ENCODE assay signal across 11 cellular contexts in the genomic region with DNA sequence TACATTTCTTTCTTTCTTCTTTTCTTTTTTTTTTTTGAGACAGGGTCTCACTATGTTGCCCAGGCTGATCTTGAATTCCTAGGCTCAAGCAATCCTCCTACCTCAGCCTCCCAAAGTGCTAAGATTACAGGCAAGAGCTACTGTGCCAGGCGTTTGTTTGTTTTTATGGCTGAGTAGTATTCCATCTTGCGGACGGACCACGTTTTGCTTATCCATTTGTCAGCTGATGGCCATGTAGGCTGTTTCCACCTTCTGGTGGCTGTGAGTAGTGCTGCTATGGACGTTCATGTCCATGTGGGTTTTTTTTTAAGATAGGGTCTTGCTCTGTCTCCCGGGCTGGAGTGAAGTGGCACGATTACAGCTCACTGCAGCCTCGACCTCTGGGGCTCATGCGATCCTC. TPM values are rescaled to one million over a fixed set of nuclear protein-coding genes. Genes with fewer than 3 reads are reported as not detected.
DNase-seq lines count a peak whose midpoint lies in the region; ATAC-seq, FAIRE-seq and TF ChIP-seq lines count a peak whose summit lies in the region.
"Had no signal": no experiment of that assay in that cellular context is flagged by ENCODE, and none has a peak within 500 bp of the region (broad histone marks: within the 10 kb centered on the region; RNA-seq: fewer than 3 reads in every experiment).

No MANE protein-coding gene starts in this region.

- no peaks in the 10 kb centered on the region for H3K4me1 Mint-ChIP-seq in mesothelial cell of epicardium

- H3K36me3 ChIP-seq in DOHH2 (ENCODE audit: control insufficient read depth, low read length) (peaks cover 93% of the 10 kb centered on the region), kidney (ENCODE audit: control insufficient read depth in 1 of 2, insufficient read depth in 2 of 2, low read length in 2 of 2) (peaks cover 5 to 7% of the 10 kb centered on the region in 2 donors)

- H3K9me3 ChIP-seq in DOHH2 (ENCODE audit: control insufficient read depth, insufficient read depth, low read length) (no peaks in the 10 kb centered on the region), kidney (ENCODE audit: control insufficient read depth in 1 of 2, low read length in 2 of 2) (no peaks in the 10 kb centered on the region)
- H3K9me3 ChIP-seq: gastroesophageal sphincter had no signal

- H3K79me2 ChIP-seq in DOHH2 (ENCODE audit: control insufficient read depth, low read length), result peaks cover 39% of the 10 kb centered on the region

- H3K4me3 Mint-ChIP-seq in mesothelial cell of epicardium, result no peak overlapping the region

- peaks cover 35% of the 10 kb centered on the region for H3F3A ChIP-seq in DOHH2 (ENCODE audit: control insufficient read depth, insufficient read depth)

- H3K9ac ChIP-seq in kidney (ENCODE audit: low read length in 2 of 2), result no peak overlapping the region

- H3K27ac ChIP-seq in DOHH2 (ENCODE audit: low read depth, low read length) (peak overlapping the region; percentile 99), kidney (ENCODE audit: low read depth in 2 of 2, low read length in 2 of 2) (no peak overlapping the region)
- H3K27ac ChIP-seq: gastroesophageal sphincter had no signal

- H3K9me3 Mint-ChIP-seq in mesothelial cell of epicardium, result no peaks in the 10 kb centered on the region

- H3K36me3 Mint-ChIP-seq in mesothelial cell of epicardium, result peaks cover 9% of the 10 kb centered on the region

- no peaks in the 10 kb centered on the region for H3K27me3 ChIP-seq in DOHH2 (ENCODE audit: control insufficient read depth, low read length)
- H3K27me3 ChIP-seq: gastroesophageal sphincter had no signal

- peak overlapping the region; percentile 81 for H3K4me3 ChIP-seq in DOHH2 (ENCODE audit: low read length)
- H3K4me3 ChIP-seq in kidney (ENCODE audit: low read length in 2 of 2), result no peak overlapping the region
- H3K4me3 ChIP-seq: gastroesophageal sphincter had no signal

- peak; percentile 38 for TF ChIP-seq CTCF in DOHH2 (IDR thresholded peaks at IDR 0.05; ENCODE audit: low read depth, low read length, poor library complexity, severe bottlenecking)
- TF ChIP-seq CTCF in mesothelial cell of epicardium (IDR thresholded peaks at IDR 0.05; ENCODE audit: unreplicated experiment), result peak; percentile 23
- TF ChIP-seq CTCF in kidney (IDR thresholded peaks at IDR 0.05; ENCODE audit: borderline replicate concordance, extremely low read depth, insufficient read depth), result no peak
- no peak for TF ChIP-seq CTCF in D721Med (IDR thresholded peaks at IDR 0.05; ENCODE audit: insufficient read depth, missing control alignments)

- H3K4me1 ChIP-seq in DOHH2 (ENCODE audit: control insufficient read depth, low read length), result peaks cover 85% of the 10 kb centered on the region
- H3K4me1 ChIP-seq in kidney (ENCODE audit: control insufficient read depth in 1 of 2, insufficient read depth in 1 of 2, low read depth in 1 of 2, low read length in 2 of 2), result no peaks in the 10 kb centered on the region
- H3K4me1 ChIP-seq: gastroesophageal sphincter had no signal

- H3K9me2 ChIP-seq in DOHH2 (replicated peaks; ENCODE audit: control insufficient read depth, low read length), result no peaks in the 10 kb centered on the region

- peaks cover 4% of the 10 kb centered on the region; the same call in 1 of the 2 replicates for H4K20me1 ChIP-seq in DOHH2 (ENCODE audit: control insufficient read depth, insufficient read depth, low read depth, low read length)

- peak overlapping the region; percentile 100 for H3K4me2 ChIP-seq in DOHH2 (ENCODE audit: low read length)

- FAIRE-seq in kidney (lab: Jason Lieb, UNC), result no peak
- no peak for FAIRE-seq in D721Med (lab: Jason Lieb, UNC)

- H3K27ac Mint-ChIP-seq in mesothelial cell of epicardium, result no peak overlapping the region

- ATAC-seq in HG03175 (IDR thresholded peaks at IDR 0.05; ENCODE audit: unreplicated experiment) (no peak), GM21515 (IDR thresholded peaks at IDR 0.05; ENCODE audit: unreplicated experiment) (no peak)
- ATAC-seq: gastroesophageal sphincter had no signal

- H3K27me3 Mint-ChIP-seq in mesothelial cell of epicardium (ENCODE audit: low read depth), result no peaks in the 10 kb centered on the region

- intact Hi-C loops in kidney (cut with DNase I), result no loop called here

- peak; percentile 44 for DNase-seq in HuH-7 (ENCODE audit: low spot score)
- peak; percentile 27 for DNase-seq in amniotic epithelial cell (ENCODE audit: low read depth)
- DNase-seq in mesothelial cell of epicardium (ENCODE audit: low spot score in 2 of 2, unreplicated experiment in 2 of 2), result no peak
- no peak for DNase-seq in kidney
- DNase-seq in D721Med (ENCODE audit: insufficient read length, low spot score), result no peak
- DNase-seq: activated effector memory CD4-positive, alpha-beta T cell treated with anti-CD3 and anti-CD28 coated beads, Interleukin-2, amount 50 U/mL, for 16 hours; NCI-H1417 treated with DMSO at 0.1 percent for 48 hours had no signal

RNA-seq across cellular contexts. Expression of a gene that starts 2.5 kb away (rescaled TPM):
- total RNA-seq in mesothelial cell of epicardium, result 4.7 to 7.8 TPM (median 5.8 TPM) in 3 replicates
- 18.6 TPM for total RNA-seq in kidney
- polyA plus RNA-seq in kidney (ENCODE audit: insufficient read depth, low read depth, low replicate concordance), result 1.9 TPM

RNA-seq across cellular contexts. Expression of a gene that starts 9.6 kb away (rescaled TPM):
- total RNA-seq in mesothelial cell of epicardium, result 91.2 to 101 TPM (median 95.4 TPM) in 3 replicates
- total RNA-seq in kidney, result 86.7 TPM
- 97.3 TPM for polyA plus RNA-seq in kidney (ENCODE audit: insufficient read depth, low read depth, low replicate concordance)

RNA-seq across cellular contexts. Expression of a gene that starts 9.8 kb away (rescaled TPM):
- total RNA-seq in mesothelial cell of epicardium, result 472 to 494 TPM (median 482 TPM) in 3 replicates
- total RNA-seq in kidney, result 89.7 TPM
- 46.4 TPM for polyA plus RNA-seq in kidney (ENCODE audit: insufficient read depth, low read depth, low replicate concordance)

RNA-seq across cellular contexts. Expression of a gene that starts 33.7 kb away (rescaled TPM):
- total RNA-seq in mesothelial cell of epicardium, result 365 to 369 TPM (median 367 TPM) in 3 replicates
- 64.2 TPM for total RNA-seq in kidney
- 56.5 TPM for polyA plus RNA-seq in kidney (ENCODE audit: insufficient read depth, low read depth, low replicate concordance)

RNA-seq across cellular contexts. Expression of a gene that starts 47.2 kb away (rescaled TPM):
- total RNA-seq in mesothelial cell of epicardium (126 to 128 TPM (median 128 TPM) in 3 replicates), kidney (77.8 TPM)
- polyA plus RNA-seq in kidney (ENCODE audit: insufficient read depth, low read depth, low replicate concordance), result 61.0 TPM

Comparison
In these comparisons a context has a peak if more than half of its experiments do, and no peak if none do; other contexts are left out.
1. CTCF ChIP-seq: peak in DOHH2 (single experiment) and mesothelial cell of epicardium (single experiment); none in kidney (single experiment) and D721Med (single experiment).
2. DNase-seq: peak in HuH-7 (single experiment) and amniotic epithelial cell (single experiment); none in mesothelial cell of epicardium (0 of 2), kidney (single experiment) and D721Med (single experiment).